ENCODE assay signal across 8 cellular contexts in genomic region chr1:35807614-35808375, GRCh38. TPM values are rescaled to one million over a fixed set of nuclear protein-coding genes. Genes with fewer than 3 reads are reported as not detected.
DNase-seq lines count a peak whose midpoint lies in the region; ATAC-seq and TF ChIP-seq lines count a peak whose summit lies in the region.

Gene AGO4 (plus strand): TSS chr1:35808016. CDS start chr1:35808417, 401 bp downstream.

- H3K27ac ChIP-seq in muscle layer of colon (ENCODE audit: low read depth, low read length), result peak within 1 kb of the TSS; percentile 46
- H3K27ac ChIP-seq in substantia nigra (ENCODE audit: low read depth, low read length, poor library complexity, severe bottlenecking), result peak within 1 kb of the TSS; percentile 86

- H3K9ac ChIP-seq in muscle layer of colon (ENCODE audit: low read length), result peak within 1 kb of the TSS; percentile 83

- no peaks in the 10 kb centered on the region for H3K9me3 ChIP-seq in muscle layer of colon (ENCODE audit: low read length)

- no peak for TF ChIP-seq CTCF in fibroblast of the aortic adventitia (IDR thresholded peaks at IDR 0.05; ENCODE audit: insufficient read depth, low read length)

- peaks cover 21% of the 10 kb centered on the region for H3K4me1 ChIP-seq in muscle layer of colon (ENCODE audit: insufficient read depth, low read length)

- H3K27me3 ChIP-seq in H7 (ENCODE audit: control insufficient read depth, insufficient read depth, low read length) (peaks cover 2% of the 10 kb centered on the region; the same call in 1 of the 2 replicates), muscle layer of colon (ENCODE audit: control insufficient read depth in 1 of 2, insufficient read depth in 2 of 2, low read length in 2 of 2) (no peaks in the 10 kb centered on the region)

- H3K4me3 ChIP-seq in H7 (ENCODE audit: insufficient read depth, low read depth, low read length), result peak within 1 kb of the TSS; percentile 86
- peak within 1 kb of the TSS; percentile 78 for H3K4me3 ChIP-seq in fibroblast of the aortic adventitia (ENCODE audit: low read depth, low read length)
- peak within 1 kb of the TSS; percentile 63 to 88 for H3K4me3 ChIP-seq in muscle layer of colon (ENCODE audit: low read depth in 1 of 2, low read length in 2 of 2)

- no peak for ATAC-seq in HG03565 (IDR thresholded peaks at IDR 0.05; ENCODE audit: unreplicated experiment)

- H3K36me3 ChIP-seq in H7 (replicated peaks; ENCODE audit: control insufficient read depth, insufficient read depth, low read length), result no peaks in the 10 kb centered on the region
- no peaks in the 10 kb centered on the region for H3K36me3 ChIP-seq in muscle layer of colon (ENCODE audit: insufficient read depth, low read length)

- peak in 13 of 14 donors; percentile 24 to 72 (median 54) for DNase-seq in C1 segment of cervical spinal cord (lab: John Stamatoyannopoulos, UW)
- DNase-seq in H7, result peak; percentile 95
- peak; percentile 56 for DNase-seq in NCI-H774 (lab: John Stamatoyannopoulos, UW)
- peak; percentile 79 for DNase-seq in activated effector memory CD4-positive, alpha-beta T cell treated with anti-CD3 and anti-CD28 coated beads, Interleukin-2, amount 50 U/mL, for 16 hours
- DNase-seq in fibroblast of the aortic adventitia (ENCODE audit: low read depth), result peak; percentile 35
- DNase-seq in substantia nigra (lab: John Stamatoyannopoulos, UW), result peak in 43 of 49 donors; percentile 11 to 88 (median 44)

RNA-seq across cellular contexts. Expression of gene AGO4, which starts in this region (rescaled TPM):
- 8.3 and 23.4 TPM in 2 replicates for total RNA-seq in H7 (2014; rRNA removed; shearing (Covaris generic))
- 7.7 and 13.5 TPM in 2 replicates for total RNA-seq in fibroblast of the aortic adventitia (ENCODE audit: low replicate concordance)

Comparison
In these comparisons a context has a peak if more than half of its experiments do, and no peak if none do; other contexts are left out.
1. DNase-seq: peak in every context shown above with its lines; median percentile 95 in H7; 79 in activated effector memory CD4-positive, alpha-beta T cell treated with anti-CD3 and anti-CD28 coated beads, Interleukin-2, amount 50 U/mL, for 16 hours; 56 in NCI-H774; 54 in C1 segment of cervical spinal cord; 44 in substantia nigra; 35 in fibroblast of the aortic adventitia.